Comparison of ENCODE assay signal across 1 cellular context in genomic region chr17:8185580-8186445, GRCh38.
TF ChIP-seq lines count a peak whose summit lies in the region.

No MANE protein-coding gene starts in this region.

TF ChIP-seq in SK-N-SH treated with all-trans-retinoic acid at 6 μM for 48 hours, 23 proteins besides CTCF, POLR2A, EP300 and RAD21 (continued from another document):
- no peak for TF ChIP-seq POU6F1 (CRISPR knock-in tag; IDR thresholded peaks at IDR 0.05; ENCODE audit: borderline replicate concordance, low read depth)
